In the genomic region with DNA sequence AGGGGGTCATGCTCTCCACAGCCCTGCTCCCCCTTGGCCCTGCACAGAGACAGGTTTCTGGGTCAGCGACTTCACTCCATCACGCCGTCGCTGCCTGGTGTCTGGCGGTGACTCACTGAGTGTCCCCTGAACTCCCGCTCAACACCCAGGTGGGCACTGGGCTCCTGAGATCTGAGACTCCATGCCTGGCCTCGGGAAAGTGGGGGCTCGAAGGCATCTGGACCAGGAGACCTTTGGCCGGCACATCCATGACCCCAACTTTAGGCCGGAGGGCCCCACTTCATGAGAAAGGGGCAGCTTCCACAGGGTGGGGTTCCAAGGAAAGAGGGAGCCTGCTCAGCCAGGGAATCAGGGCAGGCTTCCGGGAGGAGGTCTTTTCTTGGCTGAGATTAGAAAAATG, we compare ENCODE assay signal across 13 cellular contexts.
DNase-seq lines count a peak whose midpoint lies in the region; ATAC-seq, FAIRE-seq and TF ChIP-seq lines count a peak whose summit lies in the region.
"Had no signal": no experiment of that assay in that cellular context is flagged by ENCODE, and none has a peak within 500 bp of the region (broad histone marks: within the 10 kb centered on the region; RNA-seq: fewer than 3 reads in every experiment).

No MANE protein-coding gene starts in this region.

- no peak overlapping the region for H3K4me3 Mint-ChIP-seq in effector memory CD8-positive, alpha-beta T cell
- no peak overlapping the region for H3K4me3 Mint-ChIP-seq in stimulated activated effector memory CD8-positive, alpha-beta T cell treated with anti-CD3 and anti-CD28 coated beads, Interleukin-12 subunit alpha, Interleukin-12 subunit beta, amount 100 ng/mL, for 72 hours
- H3K4me3 Mint-ChIP-seq: B cell had no signal

- H3K27me3 ChIP-seq in osteoblast (ENCODE audit: insufficient read depth, low read length), result peaks cover 3% of the 10 kb centered on the region
- H3K27me3 ChIP-seq in small intestine (ENCODE audit: control insufficient read depth in 2 of 2, insufficient read depth in 2 of 2, low read length in 2 of 2), result no peaks in the 10 kb centered on the region

- peak; percentile 3 for ATAC-seq in effector memory CD8-positive, alpha-beta T cell (replicated peaks)
- no peak for ATAC-seq in stimulated activated effector memory CD8-positive, alpha-beta T cell treated with anti-CD3 and anti-CD28 coated beads, Interleukin-12 subunit alpha, Interleukin-12 subunit beta, amount 100 ng/mL, for 72 hours

- DNase-seq in DMS53 (lab: John Stamatoyannopoulos, UW), result peak; percentile 63
- DNase-seq in DMS53 treated with DMSO at 0.1 percent for 48 hours (lab: John Stamatoyannopoulos, UW; ENCODE audit: unreplicated experiment), result no peak
- DNase-seq in COLO668 (lab: John Stamatoyannopoulos, UW; ENCODE audit: unreplicated experiment), result peak; percentile 25
- DNase-seq in effector memory CD8-positive, alpha-beta T cell, result no peak
- DNase-seq in osteoblast (ENCODE audit: insufficient read length, low spot score, missing footprints), result peak; percentile 65
- no peak for DNase-seq in stimulated activated effector memory CD8-positive, alpha-beta T cell treated with anti-CD3 and anti-CD28 coated beads, Interleukin-12 subunit alpha, Interleukin-12 subunit beta, amount 100 ng/mL, for 72 hours (ENCODE audit: low spot score in 2 of 2)
- DNase-seq in small intestine, result no peak
- DNase-seq in head of caudate nucleus, result no peak
- DNase-seq: GOT3, NCI-H1092, NCI-H2081 treated with DMSO at 0.1 percent for 48 hours had no signal

- no peaks in the 10 kb centered on the region for H3K79me2 ChIP-seq in osteoblast (ENCODE audit: insufficient read depth, low read length)

- H3K36me3 Mint-ChIP-seq in effector memory CD8-positive, alpha-beta T cell (ENCODE audit: insufficient read depth), result no peaks in the 10 kb centered on the region
- no peaks in the 10 kb centered on the region for H3K36me3 Mint-ChIP-seq in stimulated activated effector memory CD8-positive, alpha-beta T cell treated with anti-CD3 and anti-CD28 coated beads, Interleukin-12 subunit alpha, Interleukin-12 subunit beta, amount 100 ng/mL, for 72 hours

- FAIRE-seq in small intestine (lab: Jason Lieb, UNC), result no peak

- no peak overlapping the region for H2AFZ ChIP-seq in osteoblast (ENCODE audit: low read length)

- WGBS in small intestine, 3 donors, result 68 to 80% (median 70%) methylated on average over 11 of the region's 11 CpGs

- H3K4me3 ChIP-seq in osteoblast (ENCODE audit: insufficient read depth, low read length) (no peak overlapping the region), small intestine (ENCODE audit: low read depth in 1 of 2, low read length in 2 of 2) (no peak overlapping the region)

- H3K27ac ChIP-seq in osteoblast (ENCODE audit: low read depth, low read length) (no peak overlapping the region), small intestine (ENCODE audit: low read depth in 1 of 2, low read length in 1 of 2) (no peak overlapping the region)
- H3K27ac ChIP-seq: 22Rv1 had no signal

- H3K27me3 Mint-ChIP-seq in effector memory CD8-positive, alpha-beta T cell, result no peaks in the 10 kb centered on the region

- peaks cover 5% of the 10 kb centered on the region for H3K4me1 ChIP-seq in osteoblast (ENCODE audit: insufficient read depth, low read length)
- H3K4me1 ChIP-seq in small intestine (ENCODE audit: control insufficient read depth in 2 of 2, insufficient read depth in 1 of 2, low read depth in 1 of 2, low read length in 1 of 2), result no peaks in the 10 kb centered on the region

- H3K9me3 ChIP-seq in osteoblast (ENCODE audit: low read depth, low read length), result no peaks in the 10 kb centered on the region
- H3K9me3 ChIP-seq in small intestine (ENCODE audit: control insufficient read depth, low read depth), result no peaks in the 10 kb centered on the region

- H3K27ac Mint-ChIP-seq in effector memory CD8-positive, alpha-beta T cell, result no peak overlapping the region
- H3K27ac Mint-ChIP-seq in stimulated activated effector memory CD8-positive, alpha-beta T cell treated with anti-CD3 and anti-CD28 coated beads, Interleukin-12 subunit alpha, Interleukin-12 subunit beta, amount 100 ng/mL, for 72 hours, result no peak overlapping the region
- H3K27ac Mint-ChIP-seq: B cell had no signal

- no peaks in the 10 kb centered on the region for H4K20me1 ChIP-seq in osteoblast (ENCODE audit: insufficient read depth, low read length)

- no peaks in the 10 kb centered on the region for H3K9me3 Mint-ChIP-seq in effector memory CD8-positive, alpha-beta T cell
- no peaks in the 10 kb centered on the region for H3K9me3 Mint-ChIP-seq in stimulated activated effector memory CD8-positive, alpha-beta T cell treated with anti-CD3 and anti-CD28 coated beads, Interleukin-12 subunit alpha, Interleukin-12 subunit beta, amount 100 ng/mL, for 72 hours

- H3K36me3 ChIP-seq in osteoblast (ENCODE audit: insufficient read depth, low read length) (no peaks in the 10 kb centered on the region), small intestine (ENCODE audit: control insufficient read depth in 2 of 2, insufficient read depth in 2 of 2, low read length in 2 of 2) (no peaks in the 10 kb centered on the region)

- H3K4me2 ChIP-seq in osteoblast (ENCODE audit: insufficient read depth, low read length), result no peak overlapping the region

- TF ChIP-seq CTCF in osteoblast (IDR thresholded peaks at IDR 0.05; ENCODE audit: extremely low read depth, low read depth, low read length), result no peak

- intact Hi-C loops in head of caudate nucleus (cut with DNase I), result no loop called here

- peaks cover 9 to 12% of the 10 kb centered on the region in 2 donors for H3K4me1 Mint-ChIP-seq in effector memory CD8-positive, alpha-beta T cell (ENCODE audit: low read depth in 2 of 2)
- H3K4me1 Mint-ChIP-seq in stimulated activated effector memory CD8-positive, alpha-beta T cell treated with anti-CD3 and anti-CD28 coated beads, Interleukin-12 subunit alpha, Interleukin-12 subunit beta, amount 100 ng/mL, for 72 hours, result peaks cover 7% of the 10 kb centered on the region
- H3K4me1 Mint-ChIP-seq: B cell had no signal

Comparison
In these comparisons a context has a peak if more than half of its experiments do, and no peak if none do; other contexts are left out.
1. DNase-seq: peak in DMS53 (single experiment), COLO668 (single experiment) and osteoblast (single experiment); none in DMS53 treated with DMSO at 0.1 percent for 48 hours (single experiment), effector memory CD8-positive, alpha-beta T cell (0 of 3), stimulated activated effector memory CD8-positive, alpha-beta T cell treated with anti-CD3 and anti-CD28 coated beads, Interleukin-12 subunit alpha, Interleukin-12 subunit beta, amount 100 ng/mL, for 72 hours (0 of 2), small intestine (single experiment) and head of caudate nucleus (0 of 42).